Comparison of ENCODE assay signal across 16 cellular contexts in the genomic region with DNA sequence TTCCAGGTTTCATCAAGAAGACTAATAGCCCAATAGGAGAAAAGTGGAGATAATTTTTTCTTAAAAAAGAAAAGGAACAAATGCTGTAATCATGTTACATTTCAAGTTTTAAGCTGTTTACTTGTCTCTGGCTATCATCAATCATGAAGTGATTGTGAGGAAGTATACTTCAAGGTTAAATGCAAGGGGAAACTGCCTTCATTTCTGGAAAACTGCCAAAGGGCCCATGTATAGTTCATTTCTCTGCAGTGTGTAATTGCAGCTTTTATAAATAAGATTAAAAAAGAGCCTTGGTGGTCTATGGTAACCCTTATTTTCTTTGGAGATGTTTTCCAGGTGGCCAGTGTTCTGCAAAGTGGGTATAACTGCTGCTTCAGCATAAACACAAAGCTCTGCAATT.
A peak's percentile ranks its signal among the peaks of the same experiment; 100 is the strongest.
DNase-seq lines count a peak whose midpoint lies in the region; ATAC-seq and TF ChIP-seq lines count a peak whose summit lies in the region.
"Had no signal": no experiment of that assay in that cellular context is flagged by ENCODE, and none has a peak within 500 bp of the region (broad histone marks: within the 10 kb centered on the region; RNA-seq: fewer than 3 reads in every experiment).

No MANE protein-coding gene starts in this region.

- no peak for TF ChIP-seq RAD21 in SK-N-SH (IDR thresholded peaks at IDR 0.05; ENCODE audit: low read length)

- CTCF ChIA-PET in SK-N-SH (lab: Yijun Ruan, JAX) = interaction anchor here (2.4 kb wide), 1 partner anchor 11 kb away, joined by 7 read pairs; no protein-coding TSS in a partner anchor

- no peaks in the 10 kb centered on the region for H3K4me1 ChIP-seq in SK-N-SH (ENCODE audit: control insufficient read depth in 1 of 2, insufficient read depth in 2 of 2, low read depth in 1 of 2, low read length in 1 of 2)
- H3K4me1 ChIP-seq: BLaER1, Caco-2 had no signal

- no peak overlapping the region for H3K27ac ChIP-seq in SK-N-SH (ENCODE audit: low read depth in 2 of 2, low read length in 1 of 2)
- H3K27ac ChIP-seq: 22Rv1, BLaER1, GM23248 had no signal

- no peak for ATAC-seq in SK-N-SH treated with all-trans-retinoic acid at 6 μM for 48 hours
- ATAC-seq in GM18868 (IDR thresholded peaks at IDR 0.05; ENCODE audit: unreplicated experiment) = no peak
- ATAC-seq: HCT116 had no signal

- no peak overlapping the region for H2AFZ ChIP-seq in SK-N-SH (ENCODE audit: low read depth)
- H2AFZ ChIP-seq: GM23248 had no signal

- no peaks in the 10 kb centered on the region for H3K27me3 ChIP-seq in SK-N-SH (ENCODE audit: insufficient read depth)
- H3K27me3 ChIP-seq: BLaER1 had no signal

- H3K79me2 ChIP-seq in SK-N-SH (ENCODE audit: insufficient read depth) = no peaks in the 10 kb centered on the region

- DNase-seq in NCI-H1105 treated with DMSO at 0.1 percent for 48 hours (lab: John Stamatoyannopoulos, UW) (peak; percentile 28), NCI-H1105 (lab: John Stamatoyannopoulos, UW) (no peak), SK-N-SH (no peak), left kidney (ENCODE audit: low read depth, low spot score) (peak; percentile 64), AG08395 (ENCODE audit: low spot score) (no peak)
- DNase-seq: AML-193; Caco-2; CD8-positive, alpha-beta memory T cell; DND-41; GDM1; GM23248 had no signal

- no peaks in the 10 kb centered on the region; the same call in 1 of the 2 replicates for H3K9me3 ChIP-seq in SK-N-SH
- H3K9me3 ChIP-seq: BLaER1, Caco-2 had no signal

- H3K36me3 ChIP-seq in SK-N-SH (replicated peaks in 1 of 2; ENCODE audit: control insufficient read depth in 1 of 2, insufficient read depth in 2 of 2, low read length in 1 of 2) = no peaks in the 10 kb centered on the region
- H3K36me3 ChIP-seq: BLaER1 had no signal

- no peak overlapping the region for H3K4me2 ChIP-seq in SK-N-SH
- H3K4me2 ChIP-seq: BLaER1 had no signal

- no peak overlapping the region for H3K9ac ChIP-seq in SK-N-SH
- H3K9ac ChIP-seq: BLaER1, GM23248 had no signal

- no peak for TF ChIP-seq EP300 in SK-N-SH (IDR thresholded peaks at IDR 0.05; ENCODE audit: borderline replicate concordance in 1 of 2, low read depth in 1 of 2, low read length in 1 of 2)

- no peaks in the 10 kb centered on the region for H3F3A ChIP-seq in SK-N-SH (replicated peaks; ENCODE audit: insufficient read depth)

- H3K4me3 ChIP-seq in SK-N-SH (ENCODE audit: low read depth in 2 of 2, low read length in 1 of 2) = no peak overlapping the region
- H3K4me3 ChIP-seq: BLaER1, GM23248 had no signal

- H4K20me1 ChIP-seq in SK-N-SH (ENCODE audit: insufficient read depth) = no peaks in the 10 kb centered on the region
- H4K20me1 ChIP-seq: BLaER1 had no signal

- TF ChIP-seq CTCF in SK-N-SH (IDR thresholded peaks at IDR 0.05) = no peak

- POLR2A ChIA-PET in SK-N-SH (lab: Yijun Ruan, JAX) = no interaction called here

- no peaks in the 10 kb centered on the region for H3K9me2 ChIP-seq in SK-N-SH

TF ChIP-seq in SK-N-SH treated with all-trans-retinoic acid at 6 μM for 48 hours, 23 proteins besides CTCF, POLR2A, EP300 and RAD21:
- TF ChIP-seq PPARA (CRISPR knock-in tag; IDR thresholded peaks at IDR 0.05; ENCODE audit: borderline replicate concordance) (no peak), ZNF70 (CRISPR knock-in tag; IDR thresholded peaks at IDR 0.05) (0 out of 2 replicates have a peak, but pooled peaks have one; percentile 28), OSR1 (CRISPR knock-in tag; IDR thresholded peaks at IDR 0.05) (no peak), SNAI2 (CRISPR knock-in tag; IDR thresholded peaks at IDR 0.05) (no peak)
- TF ChIP-seq, protein P1, sequence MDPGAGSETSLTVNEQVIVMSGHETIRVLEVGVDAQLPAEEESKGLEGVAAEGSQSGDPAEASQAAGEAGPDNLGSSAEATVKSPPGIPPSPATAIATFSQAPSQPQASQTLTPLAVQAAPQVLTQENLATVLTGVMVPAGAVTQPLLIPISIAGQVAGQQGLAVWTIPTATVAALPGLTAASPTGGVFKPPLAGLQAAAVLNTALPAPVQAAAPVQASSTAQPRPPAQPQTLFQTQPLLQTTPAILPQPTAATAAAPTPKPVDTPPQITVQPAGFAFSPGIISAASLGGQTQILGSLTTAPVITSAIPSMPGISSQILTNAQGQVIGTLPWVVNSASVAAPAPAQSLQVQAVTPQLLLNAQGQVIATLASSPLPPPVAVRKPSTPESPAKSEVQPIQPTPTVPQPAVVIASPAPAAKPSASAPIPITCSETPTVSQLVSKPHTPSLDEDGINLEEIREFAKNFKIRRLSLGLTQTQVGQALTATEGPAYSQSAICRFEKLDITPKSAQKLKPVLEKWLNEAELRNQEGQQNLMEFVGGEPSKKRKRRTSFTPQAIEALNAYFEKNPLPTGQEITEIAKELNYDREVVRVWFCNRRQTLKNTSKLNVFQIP (CRISPR knock-in tag; IDR thresholded peaks at IDR 0.05; ENCODE audit: borderline replicate concordance, low read depth) = no peak

TF ChIP-seq in SK-N-SH, 30 proteins besides CTCF, POLR2A, EP300 and RAD21:
- TF ChIP-seq SMC3 (IDR thresholded peaks at IDR 0.05; ENCODE audit: low read depth, low read length) = no peak
- no peak for TF ChIP-seq NFIC (IDR thresholded peaks at IDR 0.05; ENCODE audit: borderline replicate concordance)
- TF ChIP-seq TCF12 (IDR thresholded peaks at IDR 0.05) = no peak
- TF ChIP-seq, protein P2, sequence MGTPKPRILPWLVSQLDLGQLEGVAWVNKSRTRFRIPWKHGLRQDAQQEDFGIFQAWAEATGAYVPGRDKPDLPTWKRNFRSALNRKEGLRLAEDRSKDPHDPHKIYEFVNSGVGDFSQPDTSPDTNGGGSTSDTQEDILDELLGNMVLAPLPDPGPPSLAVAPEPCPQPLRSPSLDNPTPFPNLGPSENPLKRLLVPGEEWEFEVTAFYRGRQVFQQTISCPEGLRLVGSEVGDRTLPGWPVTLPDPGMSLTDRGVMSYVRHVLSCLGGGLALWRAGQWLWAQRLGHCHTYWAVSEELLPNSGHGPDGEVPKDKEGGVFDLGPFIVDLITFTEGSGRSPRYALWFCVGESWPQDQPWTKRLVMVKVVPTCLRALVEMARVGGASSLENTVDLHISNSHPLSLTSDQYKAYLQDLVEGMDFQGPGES (IDR thresholded peaks at IDR 0.05; ENCODE audit: low read depth, low read length) = no peak
- no peak for TF ChIP-seq NRF1 (IDR thresholded peaks at IDR 0.05; ENCODE audit: low read depth, low read length)
- no peak for TF ChIP-seq YY1 (IDR thresholded peaks at IDR 0.05; ENCODE audit: low read depth)
- no peak for TF ChIP-seq FOSL2 (IDR thresholded peaks at IDR 0.05; ENCODE audit: borderline replicate concordance, low read depth)
- TF ChIP-seq, protein P3, sequence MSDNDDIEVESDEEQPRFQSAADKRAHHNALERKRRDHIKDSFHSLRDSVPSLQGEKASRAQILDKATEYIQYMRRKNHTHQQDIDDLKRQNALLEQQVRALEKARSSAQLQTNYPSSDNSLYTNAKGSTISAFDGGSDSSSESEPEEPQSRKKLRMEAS (IDR thresholded peaks at IDR 0.05; ENCODE audit: low read depth) = no peak
- no peak for TF ChIP-seq POLR2AphosphoS5 (IDR thresholded peaks at IDR 0.05; ENCODE audit: low read depth, low read length)
- TF ChIP-seq JUND (IDR thresholded peaks at IDR 0.05) = no peak
- TF ChIP-seq, protein P4, sequence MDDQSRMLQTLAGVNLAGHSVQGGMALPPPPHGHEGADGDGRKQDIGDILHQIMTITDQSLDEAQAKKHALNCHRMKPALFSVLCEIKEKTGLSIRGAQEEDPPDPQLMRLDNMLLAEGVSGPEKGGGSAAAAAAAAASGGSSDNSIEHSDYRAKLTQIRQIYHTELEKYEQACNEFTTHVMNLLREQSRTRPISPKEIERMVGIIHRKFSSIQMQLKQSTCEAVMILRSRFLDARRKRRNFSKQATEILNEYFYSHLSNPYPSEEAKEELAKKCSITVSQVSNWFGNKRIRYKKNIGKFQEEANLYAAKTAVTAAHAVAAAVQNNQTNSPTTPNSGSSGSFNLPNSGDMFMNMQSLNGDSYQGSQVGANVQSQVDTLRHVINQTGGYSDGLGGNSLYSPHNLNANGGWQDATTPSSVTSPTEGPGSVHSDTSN (IDR thresholded peaks at IDR 0.05) = no peak
- no peak for TF ChIP-seq FOXJ3 (CRISPR knock-in tag; IDR thresholded peaks at IDR 0.05)

Comparison
In these comparisons a context has a peak if more than half of its experiments do, and no peak if none do; other contexts are left out.
1. DNase-seq: peak in NCI-H1105 treated with DMSO at 0.1 percent for 48 hours (single experiment) and left kidney (single experiment); none in NCI-H1105 (single experiment), SK-N-SH (single experiment) and AG08395 (single experiment).